In the genomic region with DNA sequence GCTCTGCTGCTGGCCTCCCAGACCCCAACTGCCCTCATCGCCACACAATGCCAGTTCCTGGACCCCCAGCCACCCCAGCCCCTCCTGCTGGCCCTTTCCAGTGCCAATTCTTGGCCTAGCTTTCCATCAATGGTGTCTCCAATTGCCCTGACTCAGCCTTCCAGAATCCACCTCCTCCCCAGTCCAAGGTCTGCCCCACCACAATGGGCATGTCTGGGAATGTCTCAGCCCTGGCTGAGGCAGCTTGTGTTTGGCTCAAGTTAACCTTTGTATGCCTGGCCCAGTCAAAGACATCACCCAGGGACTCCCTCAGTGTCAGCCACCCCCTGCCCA, we compare ENCODE assay signal across 20 cellular contexts. TPM values are rescaled to one million over a fixed set of nuclear protein-coding genes. Genes with fewer than 3 reads are reported as not detected.
A peak's percentile ranks its signal among the peaks of the same experiment; 100 is the strongest.
DNase-seq lines count a peak whose midpoint lies in the region; ATAC-seq, FAIRE-seq and TF ChIP-seq lines count a peak whose summit lies in the region.
"Had no signal": no experiment of that assay in that cellular context is flagged by ENCODE, and none has a peak within 500 bp of the region (broad histone marks: within the 10 kb centered on the region; RNA-seq: fewer than 3 reads in every experiment).

No MANE protein-coding gene starts in this region.

- peak overlapping the region; percentile 59 for H3K9ac ChIP-seq in keratinocyte (ENCODE audit: control insufficient read depth, extremely low read depth, insufficient read depth, low read length)

- DNase-seq in Right ventricle myocardium inferior (ENCODE audit: missing footprints) (peak; percentile 53), left cardiac atrium (no peak), astrocyte of the spinal cord (ENCODE audit: low read depth, low spot score) (peak; percentile 72), keratinocyte (ENCODE audit: low read depth, low spot score) (no peak), urothelium cell line (ENCODE audit: low spot score) (peak; percentile 70), KG1 (lab: John Stamatoyannopoulos, UW) (no peak), RKO (ENCODE audit: low spot score) (no peak), NCI-H2029 (lab: John Stamatoyannopoulos, UW) (no peak)
- DNase-seq: 8988T; activated CD4-positive, CD25-positive, alpha-beta regulatory T cell treated with anti-CD3 and anti-CD28 coated beads, Interleukin-2, amount 50 U/mL, for 72 hours; activated naive CD4-positive, alpha-beta T cell treated with anti-CD3 and anti-CD28 coated beads, Interleukin-2, amount 10 ng/mL, durations not matched to agents 7 days and 5 days; CD4-positive, alpha-beta T cell; endodermal cell; heart left ventricle; left ventricle myocardium inferior; naive B cell; NCI-H2029 treated with DMSO at 0.1 percent for 48 hours; NCI-H69 had no signal

- H3K27me3 ChIP-seq in keratinocyte (ENCODE audit: control insufficient read depth, extremely low read depth, insufficient read depth, low read length) = no peaks in the 10 kb centered on the region
- H3K27me3 ChIP-seq: heart left ventricle had no signal

- no peak overlapping the region for H2AFZ ChIP-seq in keratinocyte (ENCODE audit: control insufficient read depth, low read length)

- H3K36me3 ChIP-seq in keratinocyte (ENCODE audit: control insufficient read depth in 2 of 2, extremely low read depth in 1 of 2, insufficient read depth in 2 of 2, low read length in 2 of 2) = peaks cover 12 to 43% of the 10 kb centered on the region in 2 experiments
- H3K36me3 ChIP-seq: prostate gland had no signal

- no peaks in the 10 kb centered on the region for H3K9me1 ChIP-seq in keratinocyte (ENCODE audit: control insufficient read depth, extremely low read depth, insufficient read depth, low read length)

- FAIRE-seq in keratinocyte (lab: Jason Lieb, UNC) (peak; percentile 100), urothelium cell line (lab: Jason Lieb, UNC) (peak; percentile 70)

- TF ChIP-seq CTCF in astrocyte of the spinal cord (IDR thresholded peaks at IDR 0.05; ENCODE audit: low read depth, low read length) (no peak), keratinocyte (optimal IDR thresholded peaks at IDR 0.05 in 1 of 3, IDR thresholded peaks at IDR 0.05 in 1 of 3, conservative IDR thresholded peaks at IDR 0.05 in 1 of 3; ENCODE audit: extremely low read depth in 1 of 3, insufficient read depth in 2 of 3, low read length in 3 of 3) (no peak)

- H3K9me3 ChIP-seq in keratinocyte (ENCODE audit: control insufficient read depth, low read depth, low read length) = no peaks in the 10 kb centered on the region
- H3K9me3 ChIP-seq: heart left ventricle, left ventricle myocardium inferior, prostate gland had no signal

- peak overlapping the region; percentile 77 for H3K4me2 ChIP-seq in keratinocyte (ENCODE audit: control insufficient read depth, extremely low read depth, insufficient read depth, low read depth, low read length)

- intact Hi-C loops in Right ventricle myocardium inferior (cut with DNase I) (no loop called here), left cardiac atrium (cut with DNase I) (no loop called here)

- ATAC-seq in Right ventricle myocardium inferior = no peak
- no peak for ATAC-seq in left cardiac atrium
- ATAC-seq: heart left ventricle had no signal

- no peaks in the 10 kb centered on the region for H3K79me2 ChIP-seq in keratinocyte (ENCODE audit: control insufficient read depth, insufficient read depth, low read length)

- H3K4me1 ChIP-seq in keratinocyte (ENCODE audit: control insufficient read depth, extremely low read depth, insufficient read depth, low read length) = peaks cover 38% of the 10 kb centered on the region

- dilution Hi-C loops in keratinocyte (cut with MboI; ENCODE audit: extremely low pct_ligation_motif_present, low sequenced_read_pairs) = no loop called here

- in situ Hi-C loops in astrocyte of the spinal cord (cut with HindIII; ENCODE audit: low sequenced_read_pairs) = no loop called here

- peak overlapping the region; percentile 73 for H3K27ac ChIP-seq in keratinocyte (ENCODE audit: control insufficient read depth, insufficient read depth, low read length)
- H3K27ac ChIP-seq: heart left ventricle, left ventricle myocardium inferior, prostate gland had no signal

- H4K20me1 ChIP-seq in keratinocyte (ENCODE audit: control insufficient read depth, extremely low read depth, insufficient read depth, low read length) = no peaks in the 10 kb centered on the region

- H3K4me3 ChIP-seq in astrocyte of the spinal cord (ENCODE audit: low read depth, low read length) (no peak overlapping the region), keratinocyte (ENCODE audit: control insufficient read depth in 2 of 3, extremely low read depth in 1 of 3, insufficient read depth in 2 of 3, low read depth in 1 of 3, low read length in 3 of 3) (peak overlapping the region in 2 of 3 experiments; percentile 39 to 45)
- H3K4me3 ChIP-seq: heart left ventricle, left ventricle myocardium inferior, prostate gland had no signal

RNA-seq across cellular contexts. Expression of a gene that starts 16.4 kb away (rescaled TPM):
- total RNA-seq in Right ventricle myocardium inferior = 31.2 TPM
- 10 to 100 TPM; 23.4 to 31.2 TPM for total RNA-seq in left cardiac atrium
- polyA plus RNA-seq in keratinocyte = 38.7 to 91.9 TPM (median 52.7 TPM) in 3 replicates
- 23.4 TPM for polyA plus RNA-seq in keratinocyte (2011; ENCODE audit: low read depth)
- polyA plus RNA-seq in keratinocyte (2011; cell fraction: cytosol; rRNA removed) = 32.0 and 62.6 TPM in 2 replicates
- polyA plus RNA-seq in keratinocyte (2011; cell fraction: nucleus; rRNA removed) = 62.5 and 83.1 TPM in 2 replicates
- polyA plus RNA-seq in keratinocyte (2012; ENCODE audit: low replicate concordance) = 44.0 and 48.3 TPM in 2 replicates
- polyA minus RNA-seq in keratinocyte = 48.6 to 89.0 TPM (median 74.9 TPM) in 3 replicates
- 91.9 TPM for polyA minus RNA-seq in keratinocyte (2011; cell fraction: cytosol; rRNA and poly(A)+ RNA removed)
- 65.3 and 76.2 TPM in 2 replicates for polyA minus RNA-seq in keratinocyte (2011; cell fraction: nucleus; rRNA and poly(A)+ RNA removed)

RNA-seq across cellular contexts. Expression of a gene that starts 26.5 kb away (rescaled TPM):
- total RNA-seq in Right ventricle myocardium inferior = not detected
- not detected for total RNA-seq in left cardiac atrium
- polyA plus RNA-seq in keratinocyte = not detected in 3 replicates
- not detected for polyA plus RNA-seq in keratinocyte (2011; ENCODE audit: low read depth)
- not detected in 2 replicates for polyA plus RNA-seq in keratinocyte (2011; cell fraction: cytosol; rRNA removed)
- not detected in 2 replicates for polyA plus RNA-seq in keratinocyte (2011; cell fraction: nucleus; rRNA removed)
- not detected in 2 replicates for polyA plus RNA-seq in keratinocyte (2012; ENCODE audit: low replicate concordance)
- not detected in 3 replicates for polyA minus RNA-seq in keratinocyte
- not detected for polyA minus RNA-seq in keratinocyte (2011; cell fraction: cytosol; rRNA and poly(A)+ RNA removed)
- not detected in 2 replicates for polyA minus RNA-seq in keratinocyte (2011; cell fraction: nucleus; rRNA and poly(A)+ RNA removed)
- total RNA-seq: CD4-positive, alpha-beta T cell; endodermal cell; heart left ventricle; left ventricle myocardium inferior; prostate gland; T-helper 1 cell treated with Interleukin-12 subunit alpha and Interleukin-12 subunit beta and Interleukin-4 antibody, amounts not matched to agents 30 ng/mL and 1 ng/mL, for 36 hours had no signal
- polyA plus RNA-seq: heart left ventricle had no signal

Comparison
In these comparisons a context has a peak if more than half of its experiments do, and no peak if none do; other contexts are left out.
1. DNase-seq: peak in Right ventricle myocardium inferior (single experiment), astrocyte of the spinal cord (single experiment) and urothelium cell line (single experiment); none in left cardiac atrium (single experiment), keratinocyte (single experiment), KG1 (single experiment), RKO (single experiment) and NCI-H2029 (single experiment).